Comparison of ENCODE assay signal across 28 cellular contexts in the genomic region with DNA sequence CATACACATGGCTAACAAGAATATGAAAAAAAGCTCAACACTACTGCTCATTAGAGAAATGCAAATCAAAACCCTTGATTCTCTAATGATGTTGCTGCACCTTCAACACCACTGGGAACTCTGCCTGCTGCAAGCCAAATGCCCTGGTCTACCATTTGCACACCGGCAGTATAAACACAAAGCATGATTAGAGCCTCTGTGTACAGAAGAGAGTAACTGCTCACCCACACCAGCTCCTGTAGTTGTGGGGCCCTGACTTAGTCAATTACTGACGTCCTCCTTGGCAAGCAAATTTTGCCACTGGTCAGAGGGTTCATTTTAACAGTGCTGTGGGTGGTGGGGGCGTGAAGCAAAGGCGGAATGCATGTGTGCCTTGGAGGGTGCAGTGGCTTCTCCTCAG.
"Had no signal": no experiment of that assay in that cellular context is flagged by ENCODE, and none has a peak within 500 bp of the region (broad histone marks: within the 10 kb centered on the region; RNA-seq: fewer than 3 reads in every experiment).

No MANE protein-coding gene starts in this region.

- DNase-seq: hippocampal formation; kidney glomerular epithelial cell; left cardiac atrium; mesendoderm; naive B cell; natural killer cell; nephron progenitor cell; occipital lobe; right cardiac atrium; stimulated activated CD4-positive, alpha-beta T cell treated with anti-CD3 and anti-CD28 coated beads, Interleukin-12 subunit alpha, Interleukin-12 subunit beta, amount 100 ng/mL, for 4 hours; stimulated activated CD4-positive, alpha-beta T cell treated with anti-CD3 and anti-CD28 coated beads, Interleukin-4, amount 100 ng/mL, for 24 hours; stimulated activated naive CD4-positive, alpha-beta T cell; tibial artery; trophoblast cell; upper lobe of right lung had no signal

- H3K4me3 Mint-ChIP-seq: mesothelial cell of epicardium; natural killer cell; nephron progenitor cell; neural progenitor cell; stimulated activated effector memory CD8-positive, alpha-beta T cell treated with anti-CD3 and anti-CD28 coated beads, Interleukin-12 subunit alpha, Interleukin-12 subunit beta, amount 100 ng/mL, for 72 hours; stimulated activated naive CD8-positive, alpha-beta T cell treated with anti-CD3 and anti-CD28 coated beads, Interleukin-15, Interleukin-2, amounts not matched to agents 100 ng/mL and 50 ng/mL, for 24 hours had no signal

- H3K27me3 Mint-ChIP-seq: naive B cell; progenitor cell of endocrine pancreas; stimulated activated naive CD8-positive, alpha-beta T cell treated with anti-CD3 and anti-CD28 coated beads, Interleukin-15, Interleukin-2, amounts not matched to agents 100 ng/mL and 50 ng/mL, for 24 hours had no signal

- FAIRE-seq: urothelium cell line had no signal

- H3K27ac ChIP-seq: left lung, neural progenitor cell, neutrophil, skin epidermis, suprapubic skin, thoracic aorta, tibial artery, upper lobe of right lung had no signal

- H3K9me3 ChIP-seq: left lung, neutrophil, suprapubic skin, thoracic aorta, tibial artery, upper lobe of right lung had no signal

- H3K27ac Mint-ChIP-seq: mesothelial cell of epicardium; nephron progenitor cell; neural progenitor cell; stimulated activated naive CD8-positive, alpha-beta T cell treated with anti-CD3 and anti-CD28 coated beads, Interleukin-15, Interleukin-2, amounts not matched to agents 100 ng/mL and 50 ng/mL, for 24 hours had no signal

- H3K9me3 Mint-ChIP-seq: mesothelial cell of epicardium; naive B cell; natural killer cell; nephron progenitor cell; neural progenitor cell; stimulated activated effector memory CD8-positive, alpha-beta T cell treated with anti-CD3 and anti-CD28 coated beads, Interleukin-12 subunit alpha, Interleukin-12 subunit beta, amount 100 ng/mL, for 72 hours; stimulated activated naive CD8-positive, alpha-beta T cell treated with anti-CD3 and anti-CD28 coated beads, Interleukin-15, Interleukin-2, amounts not matched to agents 100 ng/mL and 50 ng/mL, for 24 hours had no signal

- H3K4me1 ChIP-seq: neural progenitor cell, suprapubic skin, upper lobe of right lung had no signal

- H3K4me3 ChIP-seq: left lung, lung, neural progenitor cell, skin epidermis, suprapubic skin, thoracic aorta, tibial artery, upper lobe of right lung had no signal

- H3K36me3 Mint-ChIP-seq: mesothelial cell of epicardium, natural killer cell had no signal

- H3K36me3 ChIP-seq: left lung, neural progenitor cell, neutrophil, thoracic aorta had no signal

- ATAC-seq: sciatic nerve; stimulated activated effector memory CD8-positive, alpha-beta T cell treated with anti-CD3 and anti-CD28 coated beads, Interleukin-12 subunit alpha, Interleukin-12 subunit beta, amount 100 ng/mL, for 72 hours had no signal

- H3K9ac ChIP-seq: neural progenitor cell had no signal

- H3K4me1 Mint-ChIP-seq: mesothelial cell of epicardium, nephron progenitor cell, neural progenitor cell had no signal

- H3K27me3 ChIP-seq: left lung, neural progenitor cell, neutrophil, suprapubic skin, tibial artery, upper lobe of right lung had no signal

- H3K4me2 ChIP-seq: neural progenitor cell had no signal

- H2AFZ ChIP-seq: neural progenitor cell had no signal
